In the genomic region with DNA sequence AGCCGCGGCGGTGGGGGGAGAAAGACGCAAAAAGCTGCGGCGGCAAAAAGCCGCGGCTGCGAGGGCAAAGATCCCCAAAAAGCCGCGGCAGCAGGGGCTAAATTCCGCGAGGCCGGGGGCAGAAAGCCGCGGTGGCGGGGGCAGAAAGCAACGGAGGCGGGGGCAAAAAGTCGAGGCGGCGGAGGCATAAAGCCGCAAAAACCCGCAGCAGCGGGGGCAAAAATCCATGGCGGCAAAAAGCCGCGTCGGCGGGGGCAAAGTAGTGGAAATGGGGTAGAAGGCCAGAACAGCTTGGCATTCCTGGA, we compare ENCODE assay signal across 7 cellular contexts.
DNase-seq lines count a peak whose midpoint lies in the region; ATAC-seq, FAIRE-seq and TF ChIP-seq lines count a peak whose summit lies in the region.
"Not testable (repeated sequence)": the region's sequence is repeated elsewhere in the genome, so short reads cannot be mapped to it uniquely, and the experiment has no call there.

No MANE protein-coding gene starts in this region.

- TF ChIP-seq CTCF in AG09309 (IDR thresholded peaks at IDR 0.05; ENCODE audit: control insufficient read depth, insufficient read depth, low read depth, low read length, missing control alignments); GM23338 (conservative IDR thresholded peaks at IDR 0.05; ENCODE audit: low read depth in 2 of 2); astrocyte (IDR thresholded peaks at IDR 0.05; ENCODE audit: insufficient read depth, low read depth, low read length); fibroblast of villous mesenchyme (IDR thresholded peaks at IDR 0.05; ENCODE audit: insufficient read depth, low read depth, low read length); kidney (IDR thresholded peaks at IDR 0.05; ENCODE audit: borderline replicate concordance, extremely low read depth, insufficient read depth); lower lobe of right lung (IDR thresholded peaks at IDR 0.05); retinal pigment epithelial cell (conservative IDR thresholded peaks at IDR 0.05; ENCODE audit: low read depth, low read length): not testable (repeated sequence)

- not testable (repeated sequence) for ATAC-seq in GM23338, lower lobe of right lung

- not testable (repeated sequence) for H3K27me3 Mint-ChIP-seq in GM23338 (ENCODE audit: insufficient read depth, low read depth, poor library complexity); astrocyte (ENCODE audit: low read depth, unreplicated experiment)

- not testable (repeated sequence) for H3K36me3 Mint-ChIP-seq in GM23338 (ENCODE audit: low read depth); astrocyte (ENCODE audit: low read depth, unreplicated experiment)

- H3F3A ChIP-seq in GM23338 (replicated peaks; ENCODE audit: low read depth), result not testable (repeated sequence)

- not testable (repeated sequence) for H2AFZ ChIP-seq in GM23338; astrocyte (ENCODE audit: low read depth, low read length)

- H4K20me1 ChIP-seq in GM23338 (replicated peaks; ENCODE audit: insufficient read depth); astrocyte (ENCODE audit: insufficient read depth, low read length): not testable (repeated sequence)

- H3K4me3 ChIP-seq in AG09309 (ENCODE audit: control insufficient read depth, low read depth, low read length) (peak overlapping the region; percentile 33), fibroblast of villous mesenchyme (ENCODE audit: low read depth, low read length) (peak overlapping the region; percentile 21), retinal pigment epithelial cell (ENCODE audit: low read length) (peak overlapping the region; percentile 26)
- H3K4me3 ChIP-seq in GM23338; astrocyte (ENCODE audit: insufficient read depth, low read depth, low read length); kidney (ENCODE audit: low read length in 2 of 2); lower lobe of right lung: not testable (repeated sequence)

- peaks cover 21% of the 10 kb centered on the region for H3K9me3 Mint-ChIP-seq in GM23338
- H3K9me3 Mint-ChIP-seq in astrocyte (ENCODE audit: unreplicated experiment), result not testable (repeated sequence)

- not testable (repeated sequence) for H3K27ac ChIP-seq in GM23338 (ENCODE audit: low read depth); astrocyte (ENCODE audit: low read depth, low read length); kidney (ENCODE audit: low read depth in 2 of 2, low read length in 2 of 2); lower lobe of right lung

- not testable (repeated sequence) for H3K79me2 ChIP-seq in GM23338 (replicated peaks; ENCODE audit: insufficient read depth); astrocyte (ENCODE audit: insufficient read depth, low read length)

- H3K9me2 ChIP-seq in GM23338 (ENCODE audit: insufficient read depth), result not testable (repeated sequence)

- not testable (repeated sequence) for DNase-seq in AG09309 (ENCODE audit: low read depth); GM23338 (ENCODE audit: low spot score); astrocyte (ENCODE audit: low read depth); fibroblast of villous mesenchyme (ENCODE audit: low read depth); retinal pigment epithelial cell (ENCODE audit: low read depth)
- DNase-seq in kidney (peak; percentile 36), lower lobe of right lung (peak; percentile 14)

- H3K36me3 ChIP-seq in GM23338 (ENCODE audit: insufficient read depth); astrocyte (ENCODE audit: insufficient read depth, low read length); kidney (ENCODE audit: control insufficient read depth in 1 of 2, insufficient read depth in 2 of 2, low read length in 2 of 2); lower lobe of right lung: not testable (repeated sequence)

- FAIRE-seq in astrocyte (lab: Jason Lieb, UNC); kidney (lab: Jason Lieb, UNC): not testable (repeated sequence)

- intact Hi-C loops in kidney (cut with DNase I); lower lobe of right lung (cut with DNase I): not testable (repeated sequence)

- not testable (repeated sequence) for H3K27ac Mint-ChIP-seq in GM23338; astrocyte (ENCODE audit: unreplicated experiment)

- H3K4me1 ChIP-seq in GM23338 (ENCODE audit: insufficient read depth); astrocyte (ENCODE audit: insufficient read depth, low read length); kidney (ENCODE audit: control insufficient read depth in 1 of 2, insufficient read depth in 1 of 2, low read depth in 1 of 2, low read length in 2 of 2); lower lobe of right lung: not testable (repeated sequence)

- not testable (repeated sequence) for H3K9me3 ChIP-seq in astrocyte (ENCODE audit: insufficient read depth, low read depth, low read length); kidney (ENCODE audit: control insufficient read depth in 1 of 2, low read length in 2 of 2); lower lobe of right lung

- H3K4me3 Mint-ChIP-seq in GM23338; astrocyte (ENCODE audit: unreplicated experiment): not testable (repeated sequence)

- not testable (repeated sequence) for H3K4me1 Mint-ChIP-seq in GM23338; astrocyte (ENCODE audit: low read depth, unreplicated experiment)

- not testable (repeated sequence) for H3K4me2 ChIP-seq in GM23338
- H3K4me2 ChIP-seq in astrocyte (ENCODE audit: low read length), result peak overlapping the region; percentile 33

- H3K9ac ChIP-seq in astrocyte (ENCODE audit: low read length); kidney (ENCODE audit: low read length in 2 of 2): not testable (repeated sequence)

- H3K27me3 ChIP-seq in GM23338 (ENCODE audit: insufficient read depth); astrocyte (ENCODE audit: insufficient read depth, low read length); lower lobe of right lung (ENCODE audit: low read depth): not testable (repeated sequence)

TF ChIP-seq in GM23338, 12 proteins besides CTCF, POLR2A, EP300 and RAD21:
- peak; percentile 53 for TF ChIP-seq EZH2 (IDR thresholded peaks at IDR 0.05; ENCODE audit: low read depth, unreplicated experiment)
